Comparison of ENCODE assay signal across 23 cellular contexts in the genomic region with DNA sequence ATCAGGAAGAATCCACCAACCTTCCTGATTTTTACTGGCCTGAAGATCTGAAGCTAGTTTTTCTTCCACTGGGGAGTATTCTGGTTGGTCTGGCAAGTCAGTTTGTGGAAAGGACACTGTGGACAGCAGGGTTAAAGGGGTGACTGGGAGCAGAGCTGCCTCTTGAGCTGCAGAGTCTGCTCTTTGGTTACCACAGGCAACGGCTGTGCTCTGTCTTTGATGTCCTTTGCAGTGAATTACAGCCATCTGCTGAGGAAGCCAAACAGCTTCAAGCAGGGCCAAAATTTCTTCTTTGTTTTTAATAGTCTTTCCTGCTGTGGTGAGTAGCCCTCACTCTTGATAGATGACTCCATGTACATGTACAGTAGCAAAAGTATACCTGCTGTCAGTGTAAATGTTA.
"Had no signal": no experiment of that assay in that cellular context is flagged by ENCODE, and none has a peak within 500 bp of the region (broad histone marks: within the 10 kb centered on the region; RNA-seq: fewer than 3 reads in every experiment).

No MANE protein-coding gene starts in this region.

- H3K36me3 ChIP-seq: colonic mucosa, heart left ventricle, right lobe of liver, spleen, tibial nerve had no signal

- H3K4me1 ChIP-seq: colonic mucosa, psoas muscle, right lobe of liver, spleen, testis, tibial nerve had no signal

- H3K27ac ChIP-seq: colonic mucosa, heart left ventricle, psoas muscle, right lobe of liver, spleen, testis, tibial nerve had no signal

- H3K9me3 ChIP-seq: heart left ventricle, mucosa of descending colon, psoas muscle, right lobe of liver, testis, tibial nerve had no signal

- H3K4me3 ChIP-seq: colonic mucosa, heart left ventricle, mucosa of descending colon, psoas muscle, right lobe of liver, spleen, testis, tibial nerve had no signal

- ATAC-seq: heart left ventricle; left colon; mucosa of descending colon; natural killer cell; psoas muscle; right lobe of liver; stimulated activated naive B cell treated with anti-CD40 and anti-IgM and Interleukin-4, amounts not matched to agents 10 μg/mL and 1 μg/mL and 100 μg/mL, for 72 hours; stimulated activated naive CD8-positive, alpha-beta T cell treated with anti-CD3 and anti-CD28 coated beads, Interleukin-15, amount 100 ng/mL, for 72 hours had no signal

- H3K27me3 ChIP-seq: colonic mucosa, heart left ventricle, right lobe of liver, spleen, testis, tibial nerve had no signal

- DNase-seq: colonic mucosa; dermis blood vessel endothelial cell; effector CD4-positive, alpha-beta T cell; endodermal cell; erythroblast; foreskin melanocyte; hippocampal formation; left colon; mucosa of descending colon; natural killer cell; occipital lobe; psoas muscle; retina; right lobe of liver; spleen; stimulated activated CD4-positive, alpha-beta T cell treated with anti-CD3 and anti-CD28 coated beads, Interleukin-15, amount 100 ng/mL, for 24 hours; stimulated activated CD4-positive, alpha-beta T cell treated with anti-CD3 and anti-CD28 coated beads, Interleukin-1b, Interleukin-23, amount 100 ng/mL, for 48 hours; stimulated activated CD4-positive, alpha-beta T cell treated with anti-CD3 and anti-CD28 coated beads, Interleukin-4, amount 100 ng/mL, for 24 hours; stimulated activated naive B cell treated with anti-CD40 and anti-IgM and Interleukin-4, amounts not matched to agents 10 μg/mL and 1 μg/mL and 100 μg/mL, for 72 hours; stimulated activated naive CD8-positive, alpha-beta T cell treated with anti-CD3 and anti-CD28 coated beads, Interleukin-15, amount 100 ng/mL, for 72 hours; testis had no signal
